In the genomic region with DNA sequence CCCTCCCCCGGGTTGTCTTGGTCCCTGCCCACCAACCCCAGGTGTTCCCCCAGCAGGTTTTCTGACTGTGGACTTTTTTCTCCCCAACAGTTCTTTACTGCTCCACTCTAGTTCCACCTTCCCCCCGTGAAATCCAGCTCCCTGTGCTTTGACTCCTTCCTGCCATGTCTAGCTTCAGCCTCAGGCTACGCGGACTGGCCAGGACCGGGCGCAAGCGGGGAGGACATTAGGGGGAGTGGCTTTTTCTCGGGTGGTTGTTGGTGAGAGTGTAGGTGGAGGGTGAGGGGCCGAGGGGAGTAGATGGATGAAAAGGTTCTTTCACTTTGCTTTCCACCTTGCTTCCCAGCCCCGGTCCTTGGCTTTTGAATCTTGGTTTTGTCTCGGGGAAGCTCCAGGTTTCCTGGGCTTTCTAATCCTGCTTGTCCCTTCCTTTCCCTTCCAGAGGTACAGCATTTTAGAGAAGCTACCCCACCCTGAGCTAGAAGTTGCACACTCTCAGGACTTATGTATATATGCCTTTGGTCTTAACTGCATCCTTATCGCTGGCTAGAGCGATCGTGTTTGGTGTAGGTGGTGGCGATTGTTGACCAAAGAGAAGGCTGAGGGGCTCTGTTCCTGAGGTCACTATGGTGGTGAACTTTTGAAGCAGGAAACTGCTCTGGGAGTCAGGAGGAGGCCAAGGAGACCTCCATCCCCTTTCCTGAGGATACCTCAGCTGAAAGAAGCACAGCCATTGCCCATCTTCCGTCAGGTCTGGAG, we compare ENCODE assay signal across 8 cellular contexts. TPM values are rescaled to one million over a fixed set of nuclear protein-coding genes. Genes with fewer than 3 reads are reported as not detected.
DNase-seq lines count a peak whose midpoint lies in the region; ATAC-seq and TF ChIP-seq lines count a peak whose summit lies in the region.

No MANE protein-coding gene starts in this region.

- no peaks in the 10 kb centered on the region for H3K27me3 Mint-ChIP-seq in activated T-helper 17 cell treated with anti-CD3 and anti-CD28 coated beads, Interleukin-2, amount 50 U/mL, for 72 hours

- DNase-seq in NCI-H2227 (lab: John Stamatoyannopoulos, UW; ENCODE audit: unreplicated experiment): peak; percentile 22
- DNase-seq in NCI-H2227 treated with DMSO at 0.1 percent for 48 hours (lab: John Stamatoyannopoulos, UW): no peak
- no peak for DNase-seq in left cardiac atrium
- DNase-seq in psoas muscle: peak in 1 of 2 donors; percentile 53

- peak overlapping the region; percentile 74 for H3K27ac Mint-ChIP-seq in activated T-helper 17 cell treated with anti-CD3 and anti-CD28 coated beads, Interleukin-2, amount 50 U/mL, for 72 hours

- no peak for TF ChIP-seq CTCF in psoas muscle (IDR thresholded peaks at IDR 0.05)

- H3K4me1 ChIP-seq in psoas muscle: no peaks in the 10 kb centered on the region

- H3K27ac ChIP-seq in psoas muscle: peak overlapping the region; percentile 41

- H3K27me3 ChIP-seq in psoas muscle (ENCODE audit: insufficient read depth in 3 of 3, low read length in 2 of 3): peaks cover 0 to 7% (median 2%) of the 10 kb centered on the region in 3 donors

- peaks cover under 1 to 27% of the 10 kb centered on the region in 2 donors for H3K36me3 ChIP-seq in psoas muscle (ENCODE audit: insufficient read depth in 1 of 2, low read depth in 1 of 2)

- H3K4me1 Mint-ChIP-seq in activated T-helper 17 cell treated with anti-CD3 and anti-CD28 coated beads, Interleukin-2, amount 50 U/mL, for 72 hours: peaks cover 20% of the 10 kb centered on the region

- 26 to 29% (median 27%) methylated on average over 16 of the region's 16 CpGs for WGBS in psoas muscle, 3 donors

- H3K9me3 ChIP-seq in psoas muscle: no peaks in the 10 kb centered on the region

- intact Hi-C loops in left cardiac atrium (cut with DNase I) (no loop called here), psoas muscle (cut with DNase I) (no loop called here)

- H3K4me3 Mint-ChIP-seq in activated T-helper 17 cell treated with anti-CD3 and anti-CD28 coated beads, Interleukin-2, amount 50 U/mL, for 72 hours: peak overlapping the region; percentile 81

- H3K4me3 ChIP-seq in psoas muscle: peak overlapping the region; percentile 70

- peak; percentile 18 for ATAC-seq in HG03432 (IDR thresholded peaks at IDR 0.05; ENCODE audit: unreplicated experiment)
- peak; percentile 10 for ATAC-seq in activated T-helper 17 cell treated with anti-CD3 and anti-CD28 coated beads, Interleukin-2, amount 50 U/mL, for 72 hours (replicated peaks)
- peak; percentile 76 to 81 for ATAC-seq in left cardiac atrium
- ATAC-seq in psoas muscle: peak; percentile 51 to 75 (median 58)
- ATAC-seq in GM21381 (IDR thresholded peaks at IDR 0.05; ENCODE audit: unreplicated experiment): no peak
- ATAC-seq in HG03520 (IDR thresholded peaks at IDR 0.05; ENCODE audit: unreplicated experiment): no peak

- H3K36me3 Mint-ChIP-seq in activated T-helper 17 cell treated with anti-CD3 and anti-CD28 coated beads, Interleukin-2, amount 50 U/mL, for 72 hours (ENCODE audit: low read depth): peaks cover 29% of the 10 kb centered on the region

- H3K9me3 Mint-ChIP-seq in activated T-helper 17 cell treated with anti-CD3 and anti-CD28 coated beads, Interleukin-2, amount 50 U/mL, for 72 hours: no peaks in the 10 kb centered on the region

RNA-seq across cellular contexts. Expression of a gene that starts 0.8 kb away (rescaled TPM):
- total RNA-seq in activated T-helper 17 cell treated with anti-CD3 and anti-CD28 coated beads, Interleukin-2, amount 50 U/mL, for 72 hours: 10 to 100 TPM; 16.0 to 23.0 TPM
- total RNA-seq in left cardiac atrium (10 to 100 TPM; 15.3 to 16.1 TPM), psoas muscle (10 to 100 TPM in 2 of 4 donors, 1 to 10 TPM in 2; 8.1 to 13.3 (median 9.9) TPM)
- polyA plus RNA-seq in psoas muscle: 10 to 100 TPM in 2 of 3 donors, 1 to 10 TPM in 1; 7.7 to 16.4 (median 16.0) TPM

RNA-seq across cellular contexts. Expression of a gene that starts 12.9 kb away (rescaled TPM):
- total RNA-seq in activated T-helper 17 cell treated with anti-CD3 and anti-CD28 coated beads, Interleukin-2, amount 50 U/mL, for 72 hours: 10 to 100 TPM; 16.7 to 19.5 TPM
- total RNA-seq in left cardiac atrium (10 to 100 TPM; 24.5 to 25.3 TPM), psoas muscle (1 to 10 TPM; 3.5 to 9.1 (median 4.2) TPM)
- 1 to 10 TPM; 4.4 to 5.2 (median 4.5) TPM for polyA plus RNA-seq in psoas muscle

RNA-seq across cellular contexts. Expression of a gene that starts 19.5 kb away (rescaled TPM):
- 1 to 10 TPM; 1.5 to 1.6 TPM for total RNA-seq in activated T-helper 17 cell treated with anti-CD3 and anti-CD28 coated beads, Interleukin-2, amount 50 U/mL, for 72 hours
- 10 to 100 TPM; 13.7 to 17.3 TPM for total RNA-seq in left cardiac atrium
- 1 to 10 TPM; 2.9 to 9.2 (median 3.5) TPM for total RNA-seq in psoas muscle
- polyA plus RNA-seq in psoas muscle: 1 to 10 TPM; 3.2 to 4.5 (median 4.2) TPM

RNA-seq across cellular contexts. Expression of a gene that starts 41.3 kb away (rescaled TPM):
- 1 to 10 TPM; 1.5 to 3.7 TPM for total RNA-seq in activated T-helper 17 cell treated with anti-CD3 and anti-CD28 coated beads, Interleukin-2, amount 50 U/mL, for 72 hours
- 1 to 10 TPM; 2.4 to 3.3 TPM for total RNA-seq in left cardiac atrium
- total RNA-seq in psoas muscle: 10 to 100 TPM in 3 of 4 donors, 1 to 10 TPM in 1; 9.1 to 26.6 (median 12.1) TPM
- 10 to 100 TPM in 1 of 3 donors, 1 to 10 TPM in 2; 8.2 to 46.7 (median 8.8) TPM for polyA plus RNA-seq in psoas muscle

RNA-seq across cellular contexts. Expression of a gene that starts 41.9 kb away (rescaled TPM):
- total RNA-seq in activated T-helper 17 cell treated with anti-CD3 and anti-CD28 coated beads, Interleukin-2, amount 50 U/mL, for 72 hours: 1 to 10 TPM; 2.0 to 3.0 TPM
- under 1 TPM; 0.10 to 0.18 TPM for total RNA-seq in left cardiac atrium
- under 1 TPM in 3 of 4 donors, not detected in 1; 0.04 to 0.21 (median 0.14) TPM for total RNA-seq in psoas muscle
- under 1 TPM; 0.01 to 0.18 (median 0.04) TPM for polyA plus RNA-seq in psoas muscle

Comparison
In these comparisons a context has a peak if more than half of its experiments do, and no peak if none do; other contexts are left out.
1. ATAC-seq: peak in HG03432 (single experiment), activated T-helper 17 cell treated with anti-CD3 and anti-CD28 coated beads, Interleukin-2, amount 50 U/mL, for 72 hours (single experiment), left cardiac atrium (2 of 2) and psoas muscle (4 of 4); none in GM21381 (single experiment) and HG03520 (single experiment).